In the genomic region with DNA sequence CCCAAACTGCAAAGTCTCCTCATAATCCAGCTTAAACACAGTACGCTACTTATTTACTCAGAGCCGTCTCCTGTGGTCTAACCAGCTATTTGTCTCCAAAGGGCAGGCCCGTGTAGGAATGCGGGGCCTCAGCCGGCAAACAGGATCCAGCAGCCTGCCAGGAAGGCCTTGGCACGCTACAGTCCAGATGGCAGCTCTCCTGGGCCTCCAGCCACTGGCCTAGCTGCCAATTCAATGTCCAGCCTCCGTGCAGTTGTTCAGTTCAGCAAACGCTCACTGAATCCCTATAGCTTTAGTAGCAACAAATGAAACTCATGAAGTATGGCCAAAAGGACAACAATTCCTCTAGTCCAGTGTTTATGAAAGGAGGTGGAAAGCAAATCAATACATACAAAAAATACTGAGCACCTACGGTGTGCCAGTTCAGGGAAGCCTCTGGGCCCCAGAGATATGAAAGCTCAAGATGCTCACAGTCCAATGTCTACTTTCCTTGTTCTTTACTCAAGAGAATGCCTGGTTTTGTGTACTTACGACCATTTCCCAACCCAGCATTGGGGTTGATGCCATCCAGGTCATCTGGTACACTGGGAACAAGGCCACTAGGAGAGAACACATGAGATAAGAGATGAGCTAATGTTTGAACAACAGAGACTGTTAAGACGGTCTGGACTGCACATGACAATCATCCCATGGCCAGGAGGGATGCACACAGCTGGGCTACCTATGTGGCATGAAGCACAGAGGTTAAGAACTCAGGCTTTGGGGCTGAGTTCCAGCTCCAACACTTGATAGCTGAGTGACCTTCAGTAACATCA, we compare ENCODE assay signal across 12 cellular contexts. TPM values are rescaled to one million over a fixed set of nuclear protein-coding genes. Genes with fewer than 3 reads are reported as not detected.
DNase-seq lines count a peak whose midpoint lies in the region; ATAC-seq and TF ChIP-seq lines count a peak whose summit lies in the region.
"Had no signal": no experiment of that assay in that cellular context is flagged by ENCODE, and none has a peak within 500 bp of the region (broad histone marks: within the 10 kb centered on the region; RNA-seq: fewer than 3 reads in every experiment).

No MANE protein-coding gene starts in this region.

- no peak overlapping the region for H3K4me3 ChIP-seq in Caco-2 (ENCODE audit: low read depth, low read length)
- H3K4me3 ChIP-seq in astrocyte of the cerebellum (ENCODE audit: low read depth, low read length) = no peak overlapping the region
- H3K4me3 ChIP-seq in left ventricle myocardium inferior = peak overlapping the region; percentile 13
- H3K4me3 ChIP-seq: SK-N-MC had no signal

- no peaks in the 10 kb centered on the region for H3K9me3 ChIP-seq in Caco-2
- no peaks in the 10 kb centered on the region for H3K9me3 ChIP-seq in left ventricle myocardium inferior (replicated peaks)

- POLR2A ChIA-PET in Caco-2 (lab: Charles Lee) = no interaction called here

- H3K4me3 Mint-ChIP-seq in Caco-2 (ENCODE audit: unreplicated experiment) = no peak overlapping the region
- no peak overlapping the region for H3K4me3 Mint-ChIP-seq in Calu3 (ENCODE audit: low read depth, unreplicated experiment)
- H3K4me3 Mint-ChIP-seq: HFFc6 had no signal

- H3K36me3 ChIP-seq in Caco-2 (ENCODE audit: control insufficient read depth, insufficient read depth, low read length) (peaks cover 3% of the 10 kb centered on the region), left ventricle myocardium inferior (peaks cover 50% of the 10 kb centered on the region)

- H3K27ac ChIP-seq in left ventricle myocardium inferior (replicated peaks) = peak overlapping the region; percentile 89
- H3K27ac ChIP-seq: SK-N-MC had no signal

- CTCF ChIA-PET in Caco-2 (lab: Charles Lee) = no interaction called here
- CTCF ChIA-PET in Calu3 (lab: Charles Lee) = no interaction called here

- H3K27ac Mint-ChIP-seq in Caco-2 (ENCODE audit: unreplicated experiment) (peak overlapping the region; percentile 31), Calu3 (ENCODE audit: unreplicated experiment) (no peak overlapping the region)
- H3K27ac Mint-ChIP-seq: HFFc6 had no signal

- intact Hi-C loops in Caco-2 (cut with micrococcal nuclease; ENCODE audit: unreplicated experiment) = no loop called here
- intact Hi-C loops in left ventricle myocardium inferior (cut with micrococcal nuclease) = no loop called here
- intact Hi-C loops in Calu3 (cut with micrococcal nuclease; ENCODE audit: unreplicated experiment) = no loop called here

- in situ Hi-C loops in astrocyte of the cerebellum (cut with HindIII; ENCODE audit: low sequenced_read_pairs) = no loop called here

- BruUV-seq in Caco-2 (replicated peaks; lab: Mats Ljungman, UMichigan) (no TSS peak), Calu3 (replicated peaks; lab: Mats Ljungman, UMichigan) (no TSS peak)

- H3K27me3 Mint-ChIP-seq in Caco-2 (ENCODE audit: insufficient read depth, unreplicated experiment) (no peaks in the 10 kb centered on the region), Calu3 (ENCODE audit: unreplicated experiment) (no peaks in the 10 kb centered on the region)

- H3K4me1 ChIP-seq in Caco-2 (peaks cover 17% of the 10 kb centered on the region), left ventricle myocardium inferior (peaks cover 46% of the 10 kb centered on the region)

- H3K4me1 Mint-ChIP-seq in Caco-2 (ENCODE audit: low read depth, unreplicated experiment) (peaks cover 8% of the 10 kb centered on the region), Calu3 (ENCODE audit: low read depth, unreplicated experiment) (no peaks in the 10 kb centered on the region)

- H3K36me3 Mint-ChIP-seq in Caco-2 (ENCODE audit: insufficient read depth, unreplicated experiment) = peaks cover 43% of the 10 kb centered on the region
- peaks cover 15% of the 10 kb centered on the region for H3K36me3 Mint-ChIP-seq in Calu3 (ENCODE audit: insufficient read depth, unreplicated experiment)

- TF ChIP-seq CTCF in Caco-2 (IDR thresholded peaks at IDR 0.05; ENCODE audit: insufficient read depth in 1 of 2, low read depth in 1 of 2, low read length in 1 of 2, severe bottlenecking in 1 of 2, unreplicated experiment in 1 of 2) = no peak
- no peak for TF ChIP-seq CTCF in astrocyte of the cerebellum (IDR thresholded peaks at IDR 0.05; ENCODE audit: low read depth, low read length, missing control alignments)
- TF ChIP-seq CTCF in left ventricle myocardium inferior (IDR thresholded peaks at IDR 0.05; ENCODE audit: borderline replicate concordance) = no peak
- no peak for TF ChIP-seq CTCF in Calu3 (IDR thresholded peaks at IDR 0.05; ENCODE audit: unreplicated experiment)

- peak; percentile 69 to 73 for DNase-seq in Caco-2
- peak; percentile 92 for DNase-seq in astrocyte of the cerebellum (ENCODE audit: low read depth)
- DNase-seq in left ventricle myocardium inferior = peak; percentile 67
- DNase-seq in pulmonary artery endothelial cell (ENCODE audit: low read depth, low spot score) = peak; percentile 19
- no peak for DNase-seq in activated T-cell treated with anti-CD3 and anti-CD28 coated beads, Interleukin-2, amount 50 U/mL, for 1 hour
- DNase-seq in COR-L47 (lab: John Stamatoyannopoulos, UW) = no peak
- DNase-seq in Calu3 = no peak
- DNase-seq: EL, HFFc6, NCI-H2171 treated with DMSO at 0.1 percent for 48 hours had no signal

- no peaks in the 10 kb centered on the region for H3K9me3 Mint-ChIP-seq in Caco-2 (ENCODE audit: unreplicated experiment)
- H3K9me3 Mint-ChIP-seq in Calu3 (ENCODE audit: low read depth, unreplicated experiment) = no peaks in the 10 kb centered on the region
- H3K9me3 Mint-ChIP-seq: HFFc6 had no signal

- ATAC-seq in HG02571 (IDR thresholded peaks at IDR 0.05; ENCODE audit: unreplicated experiment) = no peak

- H3K27me3 ChIP-seq in Caco-2 (replicated peaks; ENCODE audit: control insufficient read depth, insufficient read depth, low read length) (no peaks in the 10 kb centered on the region), left ventricle myocardium inferior (ENCODE audit: low read depth) (no peaks in the 10 kb centered on the region)

RNA-seq across cellular contexts. Expression of gene CDK5RAP2, which starts 8.3 kb away (rescaled TPM):
- total RNA-seq in Caco-2 (2022) (68.2 and 71.3 TPM in 2 replicates), left ventricle myocardium inferior (63.6 TPM), pulmonary artery endothelial cell (26.5 and 34.9 TPM in 2 replicates), Calu3 (2022) (40.7 and 43.1 TPM in 2 replicates)

Comparison
In these comparisons a context has a peak if more than half of its experiments do, and no peak if none do; other contexts are left out.
1. DNase-seq: peak in Caco-2 (2 of 2), astrocyte of the cerebellum (single experiment), left ventricle myocardium inferior (single experiment) and pulmonary artery endothelial cell (single experiment); none in activated T-cell treated with anti-CD3 and anti-CD28 coated beads, Interleukin-2, amount 50 U/mL, for 1 hour (single experiment), COR-L47 (single experiment) and Calu3 (single experiment).